Comparison of ENCODE assay signal across 8 cellular contexts in genomic region chr9:132160802-132161742, GRCh38. TPM values are rescaled to one million over a fixed set of nuclear protein-coding genes. Genes with fewer than 3 reads are reported as not detected.
DNase-seq lines count a peak whose midpoint lies in the region; ATAC-seq and TF ChIP-seq lines count a peak whose summit lies in the region.

No MANE protein-coding gene starts in this region.

- no peak for TF ChIP-seq EP300 in esophagus muscularis mucosa (IDR thresholded peaks at IDR 0.05)
- no peak for TF ChIP-seq EP300 in transverse colon (IDR thresholded peaks at IDR 0.05; ENCODE audit: low read depth)

- peak overlapping the region; percentile 57; the same call in 1 of the 2 replicates for H3K4me3 ChIP-seq in GM08714 (ENCODE audit: low read length)
- peak overlapping the region; percentile 72 to 90 (median 75) for H3K4me3 ChIP-seq in esophagus muscularis mucosa
- peak overlapping the region in 3 of 4 donors; percentile 51 to 80 (median 55) for H3K4me3 ChIP-seq in transverse colon

- peaks cover 65% of the 10 kb centered on the region for H3K27me3 Mint-ChIP-seq in activated CD8-positive, alpha-beta memory T cell treated with anti-CD3 and anti-CD28 coated beads, Interleukin-2, amount 10 ng/mL, durations not matched to agents 7 days and 5 days

- ATAC-seq in activated CD8-positive, alpha-beta memory T cell treated with anti-CD3 and anti-CD28 coated beads, Interleukin-2, amount 10 ng/mL, durations not matched to agents 7 days and 5 days, result peak; percentile 75
- ATAC-seq in left lobe of liver (no peak), HG03139 (IDR thresholded peaks at IDR 0.05; ENCODE audit: unreplicated experiment) (no peak)

- peaks cover 14% of the 10 kb centered on the region for H3K4me1 Mint-ChIP-seq in activated CD8-positive, alpha-beta memory T cell treated with anti-CD3 and anti-CD28 coated beads, Interleukin-2, amount 10 ng/mL, durations not matched to agents 7 days and 5 days

- intact Hi-C loops in esophagus muscularis mucosa (cut with DNase I) (no loop called here), transverse colon (cut with DNase I; ENCODE audit: low total_unique reads) (no loop called here)

- H3K27me3 ChIP-seq in esophagus muscularis mucosa (peaks cover 19 to 93% (median 37%) of the 10 kb centered on the region in 4 donors), transverse colon (peaks cover 91% of the 10 kb centered on the region)

- TF ChIP-seq POLR2A in esophagus muscularis mucosa (IDR thresholded peaks at IDR 0.05; ENCODE audit: low read depth), result no peak
- no peak for TF ChIP-seq POLR2A in transverse colon (IDR thresholded peaks at IDR 0.05)

- 7% methylated on average over 30 of the region's 50 CpGs for WGBS in esophagus muscularis mucosa
- 6% methylated on average over 23 of the region's 50 CpGs; no CpG with 5 or more reads in 1 of the 2 donors for WGBS in transverse colon (ENCODE audit: low coverage in 1 of 2), 2 donors

- CTCF ChIA-PET in activated CD8-positive, alpha-beta memory T cell treated with anti-CD3 and anti-CD28 coated beads, Interleukin-2, amount 10 ng/mL, durations not matched to agents 7 days and 5 days (lab: Charles Lee), result interaction anchor here (1.0 to 1.7 kb wide), 3 partner anchors 9 to 75 kb away, joined by 3 to 7 read pairs (median 6); no protein-coding TSS in a partner anchor

- DNase-seq in NOMO-1 (lab: John Stamatoyannopoulos, UW; ENCODE audit: unreplicated experiment in 2 of 2) (peak; percentile 60 to 74), esophagus muscularis mucosa (ENCODE audit: extremely low spot score) (no peak), non-pigmented ciliary epithelial cell (ENCODE audit: low read depth) (peak; percentile 30), transverse colon (peak; percentile 32), left lobe of liver (ENCODE audit: low spot score) (no peak)
- DNase-seq in activated CD8-positive, alpha-beta memory T cell treated with anti-CD3 and anti-CD28 coated beads, Interleukin-2, amount 10 ng/mL, durations not matched to agents 7 days and 5 days, result peak; percentile 86

- no peak overlapping the region for H3K27ac ChIP-seq in esophagus muscularis mucosa (replicated peaks in 1 of 4)
- no peak overlapping the region for H3K27ac ChIP-seq in transverse colon

- peaks cover 3% of the 10 kb centered on the region for H3K36me3 Mint-ChIP-seq in activated CD8-positive, alpha-beta memory T cell treated with anti-CD3 and anti-CD28 coated beads, Interleukin-2, amount 10 ng/mL, durations not matched to agents 7 days and 5 days

- H3K9me3 Mint-ChIP-seq in activated CD8-positive, alpha-beta memory T cell treated with anti-CD3 and anti-CD28 coated beads, Interleukin-2, amount 10 ng/mL, durations not matched to agents 7 days and 5 days (ENCODE audit: low read depth), result no peaks in the 10 kb centered on the region

- in situ Hi-C loops in transverse colon (cut with MboI; ENCODE audit: low pct_ligation_motif_present in 1 of 4, low pct_unique_long_range_greater_than_20kb in 1 of 4, low sequenced_read_pairs in 3 of 4), result no loop called here

- H3K36me3 ChIP-seq in esophagus muscularis mucosa (no peaks in the 10 kb centered on the region), transverse colon (no peaks in the 10 kb centered on the region)

- H3K9me3 ChIP-seq in esophagus muscularis mucosa (no peaks in the 10 kb centered on the region), transverse colon (no peaks in the 10 kb centered on the region)

- H3K27ac Mint-ChIP-seq in activated CD8-positive, alpha-beta memory T cell treated with anti-CD3 and anti-CD28 coated beads, Interleukin-2, amount 10 ng/mL, durations not matched to agents 7 days and 5 days, result peak overlapping the region; percentile 87

- H3K4me3 Mint-ChIP-seq in activated CD8-positive, alpha-beta memory T cell treated with anti-CD3 and anti-CD28 coated beads, Interleukin-2, amount 10 ng/mL, durations not matched to agents 7 days and 5 days, result peak overlapping the region; percentile 82

- H3K4me1 ChIP-seq in esophagus muscularis mucosa (peaks cover 36 to 49% (median 41%) of the 10 kb centered on the region in 4 donors), transverse colon (peaks cover 7 to 25% (median 19%) of the 10 kb centered on the region in 4 donors)

- TF ChIP-seq CTCF in esophagus muscularis mucosa (IDR thresholded peaks at IDR 0.05) (no peak), transverse colon (IDR thresholded peaks at IDR 0.05) (no peak)

RNA-seq across cellular contexts. Expression of gene NTNG2, which starts 0.8 kb away (rescaled TPM):
- total RNA-seq in activated CD8-positive, alpha-beta memory T cell treated with anti-CD3 and anti-CD28 coated beads, Interleukin-2, amount 10 ng/mL, durations not matched to agents 7 days and 5 days, result 10 to 100 TPM in 1 of 2 experiments, 1 to 10 TPM in 1; 7.9 to 14.5 TPM
- total RNA-seq in esophagus muscularis mucosa, result 1 to 10 TPM; 1.5 to 6.6 (median 4.3) TPM
- 1 to 10 TPM in 1 of 4 donors, under 1 TPM in 1, not detected in 2; 0.27 to 1.1 TPM for total RNA-seq in transverse colon
- 0.38 TPM for total RNA-seq in left lobe of liver

Comparison
In these comparisons a context has a peak if more than half of its experiments do, and no peak if none do; other contexts are left out.
1. DNase-seq: peak in NOMO-1 (2 of 2), activated CD8-positive, alpha-beta memory T cell treated with anti-CD3 and anti-CD28 coated beads, Interleukin-2, amount 10 ng/mL, durations not matched to agents 7 days and 5 days (single experiment), non-pigmented ciliary epithelial cell (single experiment) and transverse colon (single experiment); none in esophagus muscularis mucosa (single experiment) and left lobe of liver (single experiment).
2. Peak in every context shown above with its lines, with median percentiles within 50 percentile points of each other: H3K4me3 ChIP-seq.